In genomic region chr6:3977875-3978711, GRCh38 we compare ENCODE assay signal across 8 cellular contexts.
DNase-seq lines count a peak whose midpoint lies in the region; ATAC-seq and TF ChIP-seq lines count a peak whose summit lies in the region.

No MANE protein-coding gene starts in this region.

- H3F3A ChIP-seq in smooth muscle cell (ENCODE audit: low read depth) = no peaks in the 10 kb centered on the region

- no peak overlapping the region for H3K4me3 ChIP-seq in smooth muscle cell

- no peaks in the 10 kb centered on the region for H3K79me2 ChIP-seq in smooth muscle cell (ENCODE audit: low read depth)

- H3K27me3 ChIP-seq in smooth muscle cell (ENCODE audit: low read depth) = no peaks in the 10 kb centered on the region

- no peak overlapping the region for H2AFZ ChIP-seq in smooth muscle cell (ENCODE audit: low read depth)

- H3K36me3 ChIP-seq in smooth muscle cell (ENCODE audit: low read depth) = no peaks in the 10 kb centered on the region

- TF ChIP-seq CTCF in smooth muscle cell (IDR thresholded peaks at IDR 0.05; ENCODE audit: borderline replicate concordance, insufficient read depth, poor library complexity, severe bottlenecking) = peak; percentile 67

- H3K27ac ChIP-seq in smooth muscle cell (ENCODE audit: low read depth) = no peak overlapping the region

- ATAC-seq in GM19468 (IDR thresholded peaks at IDR 0.05; ENCODE audit: extremely low read depth, unreplicated experiment) = peak; percentile 64

- H3K9ac ChIP-seq in smooth muscle cell (ENCODE audit: low read depth) = no peak overlapping the region

- no peak overlapping the region for H3K4me2 ChIP-seq in smooth muscle cell

- H3K9me3 ChIP-seq in smooth muscle cell (replicated peaks; ENCODE audit: low read depth) = no peaks in the 10 kb centered on the region

- peak; percentile 6 for DNase-seq in DMS79 (lab: John Stamatoyannopoulos, UW)
- DNase-seq in HK-2 (ENCODE audit: unreplicated experiment) = peak; percentile 9
- DNase-seq in SKM-1 (lab: John Stamatoyannopoulos, UW; ENCODE audit: unreplicated experiment) = peak; percentile 16
- peak; percentile 78 for DNase-seq in amniotic epithelial cell (ENCODE audit: low read depth)
- DNase-seq in hepatic stellate cell (ENCODE audit: low spot score) = peak; percentile 50
- no peak for DNase-seq in smooth muscle cell (lab: John Stamatoyannopoulos, UW; ENCODE audit: unreplicated experiment)
- no peak for DNase-seq in SHP77 treated with DMSO at 0.1 percent for 48 hours (lab: John Stamatoyannopoulos, UW)

- H3K4me1 ChIP-seq in smooth muscle cell (ENCODE audit: low read depth) = no peaks in the 10 kb centered on the region

- WGBS in smooth muscle cell (ENCODE audit: low lambda C conversion rate) = 60% methylated on average over 16 of the region's 16 CpGs

- H4K20me1 ChIP-seq in smooth muscle cell (ENCODE audit: low read depth) = no peaks in the 10 kb centered on the region

Comparison
In these comparisons a context has a peak if more than half of its experiments do, and no peak if none do; other contexts are left out.
1. DNase-seq: peak in DMS79 (single experiment), HK-2 (single experiment), SKM-1 (single experiment), amniotic epithelial cell (single experiment) and hepatic stellate cell (single experiment); none in smooth muscle cell (single experiment) and SHP77 treated with DMSO at 0.1 percent for 48 hours (single experiment).